Comparison of ENCODE assay signal across 2 cellular contexts in the genomic region with DNA sequence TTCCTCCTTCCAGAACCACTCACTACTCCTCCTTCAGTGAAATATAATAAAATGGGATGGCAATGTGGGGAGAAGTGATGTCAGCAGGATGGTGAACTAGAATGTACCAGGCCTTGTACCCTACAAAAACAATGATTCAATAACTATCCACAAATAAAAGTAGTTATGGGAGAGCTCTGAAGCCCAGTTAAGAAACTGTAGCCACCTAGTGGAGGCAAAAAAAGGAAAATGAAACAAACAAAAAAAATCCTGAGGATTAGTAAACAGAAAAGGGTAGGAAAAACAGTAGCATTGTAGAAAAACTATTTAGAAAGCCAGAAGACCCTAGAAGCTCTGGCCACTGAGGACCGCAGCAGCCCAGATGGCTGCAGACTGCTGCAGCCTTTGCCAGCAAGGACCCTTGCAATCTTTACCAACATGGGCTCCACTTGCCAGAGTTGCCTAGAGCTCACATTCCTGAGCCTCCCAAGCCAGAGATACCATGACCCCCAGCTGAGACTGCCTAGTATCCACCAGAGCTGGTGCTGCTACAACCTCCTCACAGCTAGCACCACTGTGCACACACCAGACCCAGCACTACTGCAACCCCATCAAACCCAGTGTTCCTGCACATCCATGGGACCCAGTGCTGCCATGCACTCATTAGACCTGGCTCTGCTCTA.
TF ChIP-seq lines count a peak whose summit lies in the region.

No MANE protein-coding gene starts in this region.

TF ChIP-seq in SK-N-SH, 30 proteins besides CTCF, POLR2A, EP300 and RAD21 (continued from another document):
- TF ChIP-seq FOXJ3 (CRISPR knock-in tag; IDR thresholded peaks at IDR 0.05) (no peak), FOSL2 (IDR thresholded peaks at IDR 0.05; ENCODE audit: borderline replicate concordance, low read depth) (no peak), REST (IDR thresholded peaks at IDR 0.05; ENCODE audit: low read depth, low read length) (no peak), NFIC (IDR thresholded peaks at IDR 0.05; ENCODE audit: borderline replicate concordance) (no peak)

TF ChIP-seq in SK-N-SH treated with all-trans-retinoic acid at 6 μM for 48 hours, 23 proteins besides CTCF, POLR2A, EP300 and RAD21 (continued from another document):
- TF ChIP-seq, protein P1, sequence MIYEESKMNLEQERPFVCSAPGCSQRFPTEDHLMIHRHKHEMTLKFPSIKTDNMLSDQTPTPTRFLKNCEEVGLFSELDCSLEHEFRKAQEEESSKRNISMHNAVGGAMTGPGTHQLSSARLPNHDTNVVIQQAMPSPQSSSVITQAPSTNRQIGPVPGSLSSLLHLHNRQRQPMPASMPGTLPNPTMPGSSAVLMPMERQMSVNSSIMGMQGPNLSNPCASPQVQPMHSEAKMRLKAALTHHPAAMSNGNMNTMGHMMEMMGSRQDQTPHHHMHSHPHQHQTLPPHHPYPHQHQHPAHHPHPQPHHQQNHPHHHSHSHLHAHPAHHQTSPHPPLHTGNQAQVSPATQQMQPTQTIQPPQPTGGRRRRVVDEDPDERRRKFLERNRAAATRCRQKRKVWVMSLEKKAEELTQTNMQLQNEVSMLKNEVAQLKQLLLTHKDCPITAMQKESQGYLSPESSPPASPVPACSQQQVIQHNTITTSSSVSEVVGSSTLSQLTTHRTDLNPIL (CRISPR knock-in tag; IDR thresholded peaks at IDR 0.05; ENCODE audit: low read depth) = no peak
